12 cellular contexts compared by ENCODE assay signal in genomic region chr20:34570859-34571306, GRCh38. TPM values are rescaled to one million over a fixed set of nuclear protein-coding genes. Genes with fewer than 3 reads are reported as not detected.
DNase-seq lines count a peak whose midpoint lies in the region; ATAC-seq and TF ChIP-seq lines count a peak whose summit lies in the region.
"Had no signal": no experiment of that assay in that cellular context is flagged by ENCODE, and none has a peak within 500 bp of the region (broad histone marks: within the 10 kb centered on the region; RNA-seq: fewer than 3 reads in every experiment).

No MANE protein-coding gene starts in this region.

- no peaks in the 10 kb centered on the region; the same call in 1 of the 2 replicates for H3F3A ChIP-seq in PC-9 (ENCODE audit: insufficient read depth, low read depth)

- no peak overlapping the region for H3K9ac ChIP-seq in Karpas-422 (ENCODE audit: low read length)

- POLR2A ChIA-PET in PC-9 (lab: Charles Lee; ENCODE audit: unreplicated experiment), result interaction anchor here (0.6 kb wide), 1 partner anchor 10 kb away, joined by 3 read pairs; no protein-coding TSS in a partner anchor

- no peak overlapping the region for H3K4me2 ChIP-seq in Karpas-422 (ENCODE audit: low read depth, low read length, poor library complexity, severe bottlenecking)
- no peak overlapping the region for H3K4me2 ChIP-seq in PC-9

- no peaks in the 10 kb centered on the region for H3K9me2 ChIP-seq in Karpas-422 (replicated peaks; ENCODE audit: insufficient read depth, low read length)
- H3K9me2 ChIP-seq in PC-9 (ENCODE audit: insufficient read depth), result no peaks in the 10 kb centered on the region

- H3K27ac Mint-ChIP-seq in CD4-positive, CD25-positive, alpha-beta regulatory T cell, result peak overlapping the region; percentile 66 to 80 (median 80)

- no peak overlapping the region for H3K4me3 Mint-ChIP-seq in CD4-positive, CD25-positive, alpha-beta regulatory T cell
- H3K4me3 Mint-ChIP-seq: nephron had no signal

- H2AFZ ChIP-seq in Karpas-422 (ENCODE audit: low read length) (no peak overlapping the region), PC-9 (no peak overlapping the region)

- no peak for DNase-seq in CD4-positive, CD25-positive, alpha-beta regulatory T cell
- DNase-seq in HT1080 (ENCODE audit: low read depth) (peak; percentile 71), kidney epithelial cell (ENCODE audit: low read depth) (peak; percentile 37), Karpas-422 (no peak), midbrain (lab: John Stamatoyannopoulos, UW) (no peak), PC-9 (no peak)
- peak; percentile 3 for DNase-seq in activated CD8-positive, alpha-beta memory T cell treated with anti-CD3 and anti-CD28 coated beads, Interleukin-2, amount 50 U/mL, for 4 hours
- DNase-seq: activated T-cell treated with anti-CD3 and anti-CD28 coated beads, Interleukin-2, amount 50 U/mL, for 48 hours; GF-D8; NCI-H1105 treated with DMSO at 0.1 percent for 48 hours had no signal

- CTCF ChIA-PET in PC-9 (lab: Charles Lee), result interaction anchor here (0.5 kb wide), 1 partner anchor 26 kb away, joined by 4 read pairs; no protein-coding TSS in a partner anchor

- H3K4me1 ChIP-seq in CD4-positive, CD25-positive, alpha-beta regulatory T cell (ENCODE audit: control insufficient read depth, insufficient read depth, low read length, poor library complexity, severe bottlenecking), result no peaks in the 10 kb centered on the region
- H3K4me1 ChIP-seq in Karpas-422 (ENCODE audit: low read length), result no peaks in the 10 kb centered on the region
- H3K4me1 ChIP-seq in PC-9 (replicated peaks; ENCODE audit: insufficient read depth), result no peaks in the 10 kb centered on the region

- no peaks in the 10 kb centered on the region for H3K9me3 ChIP-seq in CD4-positive, CD25-positive, alpha-beta regulatory T cell (ENCODE audit: control insufficient read depth in 2 of 2, low read length in 2 of 2)
- H3K9me3 ChIP-seq in Karpas-422 (ENCODE audit: low read length) (no peaks in the 10 kb centered on the region), PC-9 (ENCODE audit: insufficient read depth, low read depth) (no peaks in the 10 kb centered on the region)

- TF ChIP-seq CTCF in kidney epithelial cell (IDR thresholded peaks at IDR 0.05; ENCODE audit: insufficient read depth, low read length, poor library complexity, severe bottlenecking) (no peak), PC-9 (conservative IDR thresholded peaks at IDR 0.05) (no peak)

- no TSS peak for BruUV-seq in PC-9 (replicated peaks; lab: Mats Ljungman, UMichigan)

- intact Hi-C loops in PC-9 (cut with micrococcal nuclease; ENCODE audit: unreplicated experiment), result no loop called here

- no peaks in the 10 kb centered on the region for H3K27me3 ChIP-seq in CD4-positive, CD25-positive, alpha-beta regulatory T cell (ENCODE audit: control insufficient read depth, insufficient read depth, low read length)
- no peaks in the 10 kb centered on the region for H3K27me3 ChIP-seq in kidney epithelial cell (ENCODE audit: control insufficient read depth, insufficient read depth, low read length)
- H3K27me3 ChIP-seq in Karpas-422 (ENCODE audit: low read length), result no peaks in the 10 kb centered on the region
- H3K27me3 ChIP-seq in PC-9 (ENCODE audit: insufficient read depth, low read depth), result no peaks in the 10 kb centered on the region

- H3K9me3 Mint-ChIP-seq in CD4-positive, CD25-positive, alpha-beta regulatory T cell, result no peaks in the 10 kb centered on the region
- H3K9me3 Mint-ChIP-seq: nephron had no signal

- peaks cover 29% of the 10 kb centered on the region for H3K36me3 Mint-ChIP-seq in CD4-positive, CD25-positive, alpha-beta regulatory T cell

- H3K4me3 ChIP-seq in CD4-positive, CD25-positive, alpha-beta regulatory T cell (ENCODE audit: low read depth, low read length), result no peak overlapping the region
- H3K4me3 ChIP-seq in kidney epithelial cell (ENCODE audit: low read depth, low read length), result no peak overlapping the region
- no peak overlapping the region for H3K4me3 ChIP-seq in Karpas-422 (ENCODE audit: low read length)
- H3K4me3 ChIP-seq in PC-9, result no peak overlapping the region

- no peaks in the 10 kb centered on the region for H3K27me3 Mint-ChIP-seq in CD4-positive, CD25-positive, alpha-beta regulatory T cell

- H3K4me1 Mint-ChIP-seq in CD4-positive, CD25-positive, alpha-beta regulatory T cell, result peaks cover 6 to 10% (median 9%) of the 10 kb centered on the region in 4 donors

- peaks cover 13% of the 10 kb centered on the region for H3K36me3 ChIP-seq in CD4-positive, CD25-positive, alpha-beta regulatory T cell (ENCODE audit: control insufficient read depth, insufficient read depth, low read length)
- H3K36me3 ChIP-seq in kidney epithelial cell (ENCODE audit: control insufficient read depth, insufficient read depth, low read length) (no peaks in the 10 kb centered on the region), Karpas-422 (ENCODE audit: insufficient read depth, low read length) (no peaks in the 10 kb centered on the region), PC-9 (ENCODE audit: low read depth) (no peaks in the 10 kb centered on the region)

- no peaks in the 10 kb centered on the region for H4K20me1 ChIP-seq in Karpas-422 (ENCODE audit: insufficient read depth, low read depth, low read length)
- no peaks in the 10 kb centered on the region for H4K20me1 ChIP-seq in PC-9 (ENCODE audit: insufficient read depth)

- H3K79me2 ChIP-seq in Karpas-422 (ENCODE audit: low read length), result no peaks in the 10 kb centered on the region
- no peaks in the 10 kb centered on the region for H3K79me2 ChIP-seq in PC-9 (ENCODE audit: low read depth)

- no peak overlapping the region for H3K27ac ChIP-seq in CD4-positive, CD25-positive, alpha-beta regulatory T cell (ENCODE audit: insufficient read depth, low read length, poor library complexity, severe bottlenecking)
- H3K27ac ChIP-seq in Karpas-422 (ENCODE audit: low read length), result no peak overlapping the region
- no peak overlapping the region for H3K27ac ChIP-seq in PC-9

- ATAC-seq in CD4-positive, CD25-positive, alpha-beta regulatory T cell (ENCODE audit: low read depth in 2 of 2), result peak in 1 of 2 donors; percentile 28
- no peak for ATAC-seq in HG03039 (IDR thresholded peaks at IDR 0.05; ENCODE audit: unreplicated experiment)

RNA-seq across cellular contexts. Expression of gene MAP1LC3A, which starts 12.4 kb away (rescaled TPM):
- 23.9 TPM for total RNA-seq in CD4-positive, CD25-positive, alpha-beta regulatory T cell
- polyA plus RNA-seq in CD4-positive, CD25-positive, alpha-beta regulatory T cell, result 10 to 100 TPM in 1 of 4 donors, 1 to 10 TPM in 3; 3.9 to 11.5 (median 5.4) TPM
- not detected in 2 replicates for total RNA-seq in HT1080 (2014; rRNA removed; shearing (Covaris generic))
- polyA plus RNA-seq in HT1080 (2015; cell fraction: cytosol; rRNA removed), result 0.85 and 0.90 TPM in 2 replicates
- polyA plus RNA-seq in HT1080 (2015; cell fraction: nucleus; rRNA removed), result 0.74 and 2.0 TPM in 2 replicates
- total RNA-seq in kidney epithelial cell (63.0 and 72.5 TPM in 2 replicates), PC-9 (2021) (not detected in 2 replicates)
- 12.4 and 13.8 TPM in 2 replicates for total RNA-seq in Karpas-422 (2014; rRNA removed; shearing (Covaris generic); ENCODE audit: low replicate concordance)

RNA-seq across cellular contexts. Expression of gene DYNLRB1, which starts 54.7 kb away (rescaled TPM):
- 82.6 TPM for total RNA-seq in CD4-positive, CD25-positive, alpha-beta regulatory T cell
- 100 to 1,000 TPM; 317 to 369 (median 354) TPM for polyA plus RNA-seq in CD4-positive, CD25-positive, alpha-beta regulatory T cell
- 133 and 186 TPM in 2 replicates for total RNA-seq in HT1080 (2014; rRNA removed; shearing (Covaris generic))
- 136 and 162 TPM in 2 replicates for polyA plus RNA-seq in HT1080 (2015; cell fraction: cytosol; rRNA removed)
- 48.7 and 57.6 TPM in 2 replicates for polyA plus RNA-seq in HT1080 (2015; cell fraction: nucleus; rRNA removed)
- total RNA-seq in kidney epithelial cell, result 143 TPM in 2 replicates
- total RNA-seq in Karpas-422 (2014; rRNA removed; shearing (Covaris generic); ENCODE audit: low replicate concordance), result 163 and 179 TPM in 2 replicates
- total RNA-seq in PC-9 (2021), result 145 and 179 TPM in 2 replicates

Comparison
In these comparisons a context has a peak if more than half of its experiments do, and no peak if none do; other contexts are left out.
1. DNase-seq: peak in HT1080 (single experiment), activated CD8-positive, alpha-beta memory T cell treated with anti-CD3 and anti-CD28 coated beads, Interleukin-2, amount 50 U/mL, for 4 hours (single experiment) and kidney epithelial cell (single experiment); none in CD4-positive, CD25-positive, alpha-beta regulatory T cell (0 of 3), Karpas-422 (single experiment), midbrain (single experiment) and PC-9 (0 of 2).
2. RNA of gene MAP1LC3A, which starts 12.4 kb away (total RNA-seq): 63.0 to 72.5 TPM in kidney epithelial cell, 23.9 TPM in CD4-positive, CD25-positive, alpha-beta regulatory T cell (single experiment) and 12.4 to 13.8 TPM in Karpas-422; not detected in PC-9 and not detected in HT1080; every median in the first group is over 10 times any median in the second.